In the genomic region with DNA sequence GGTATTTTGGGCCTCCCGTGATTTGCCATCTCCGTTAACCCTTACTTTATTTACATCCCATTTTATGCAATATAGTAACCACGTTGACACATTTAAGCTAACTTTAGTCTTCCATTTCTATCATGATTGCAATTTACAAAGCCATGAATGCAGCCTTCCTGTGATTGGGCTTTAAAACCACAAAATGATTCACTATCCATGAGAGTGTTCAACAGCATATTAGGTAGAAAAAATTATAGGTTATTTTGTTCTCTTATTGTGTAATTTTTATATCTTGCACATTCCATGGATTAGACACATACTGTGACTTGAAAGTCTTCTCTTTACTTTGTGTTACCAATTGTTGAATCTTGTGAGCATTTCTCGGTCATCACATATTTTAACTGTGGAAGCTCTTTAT, we compare ENCODE assay signal across 21 cellular contexts.
A peak's percentile ranks its signal among the peaks of the same experiment; 100 is the strongest.
DNase-seq lines count a peak whose midpoint lies in the region; ATAC-seq, FAIRE-seq and TF ChIP-seq lines count a peak whose summit lies in the region.
"Had no signal": no experiment of that assay in that cellular context is flagged by ENCODE, and none has a peak within 500 bp of the region (broad histone marks: within the 10 kb centered on the region; RNA-seq: fewer than 3 reads in every experiment).

No MANE protein-coding gene starts in this region.

- no peak for TF ChIP-seq CTCF in epithelial cell of esophagus (IDR thresholded peaks at IDR 0.05; ENCODE audit: insufficient read depth, low read depth, low read length, missing control alignments)

- H3K4me3 ChIP-seq in epithelial cell of esophagus (ENCODE audit: low read length) = no peak overlapping the region
- H3K4me3 ChIP-seq: HAP-1, SJCRH30, uterus had no signal

- ATAC-seq in GM18909 (IDR thresholded peaks at IDR 0.05; ENCODE audit: poor library complexity, unreplicated experiment) = no peak
- ATAC-seq: activated T-cell treated with anti-CD3 and anti-CD28 coated beads, Interleukin-2, amount 50 U/mL, for 72 hours had no signal

- peak; percentile 80 for FAIRE-seq in RCC 7860 (lab: Jason Lieb, UNC)

- peak; percentile 60 for DNase-seq in AG08395 (ENCODE audit: low spot score)
- DNase-seq in HCEC 1CT = peak; percentile 81
- DNase-seq in RCC 7860 (ENCODE audit: low spot score) = peak; percentile 15
- DNase-seq in epithelial cell of esophagus (ENCODE audit: low read depth) = peak; percentile 46
- DNase-seq in HUDEP-2 (lab: John Stamatoyannopoulos, UW; ENCODE audit: unreplicated experiment in 76 of 76) = no peak
- no peak for DNase-seq in stimulated activated CD4-positive, alpha-beta T cell treated with anti-CD3 and anti-CD28 coated beads, Interleukin-2, amount 100 ng/mL, for 48 hours
- DNase-seq in superior temporal gyrus (ENCODE audit: extremely low spot score) = no peak
- DNase-seq: ACHN; activated CD4-positive, alpha-beta T cell treated with anti-CD3 and anti-CD28 coated beads, Interleukin-2, amount 50 U/mL, for 4 hours; activated T-cell treated with anti-CD3 and anti-CD28 coated beads, Interleukin-2, amount 50 U/mL, for 72 hours; amniotic stem cell; erythroblast; GF-D8; hippocampal formation; NCI-H1105; occipital lobe; SJCRH30; T-helper 9 cell; uterus had no signal

Comparison
In these comparisons a context has a peak if more than half of its experiments do, and no peak if none do; other contexts are left out.
1. DNase-seq: peak in AG08395 (single experiment), HCEC 1CT (single experiment), RCC 7860 (single experiment) and epithelial cell of esophagus (single experiment); none in HUDEP-2 (0 of 76), stimulated activated CD4-positive, alpha-beta T cell treated with anti-CD3 and anti-CD28 coated beads, Interleukin-2, amount 100 ng/mL, for 48 hours (0 of 2) and superior temporal gyrus (single experiment).